ENCODE assay signal across 6 cellular contexts in genomic region chr11:65524010-65524746, GRCh38. TPM values are rescaled to one million over a fixed set of nuclear protein-coding genes. Genes with fewer than 3 reads are reported as not detected.
A peak's percentile ranks its signal among the peaks of the same experiment; 100 is the strongest.
DNase-seq lines count a peak whose midpoint lies in the region; ATAC-seq and TF ChIP-seq lines count a peak whose summit lies in the region.

No MANE protein-coding gene starts in this region.

- no peaks in the 10 kb centered on the region for H3K9me3 Mint-ChIP-seq in activated naive CD8-positive, alpha-beta T cell (ENCODE audit: low read depth)

- peak overlapping the region; percentile 79 for H3K4me3 Mint-ChIP-seq in activated naive CD8-positive, alpha-beta T cell

- peaks cover 27% of the 10 kb centered on the region for H3K4me1 ChIP-seq in mesodermal cell (ENCODE audit: control insufficient read depth, insufficient read depth, low read length, poor library complexity, severe bottlenecking)

- no peak for TF ChIP-seq CTCF in GM12865 (IDR thresholded peaks at IDR 0.05; ENCODE audit: insufficient read depth, low read depth, low read length, missing control alignments)

- peak overlapping the region; percentile 18; the same call in 1 of the 2 replicates for H3K4me3 ChIP-seq in GM12865 (ENCODE audit: low read depth, low read length)
- peak overlapping the region; percentile 26 for H3K4me3 ChIP-seq in mesodermal cell (ENCODE audit: extremely low read depth, insufficient read depth, low read length, poor library complexity, severe bottlenecking)

- peaks cover 52% of the 10 kb centered on the region for H3K4me1 Mint-ChIP-seq in activated naive CD8-positive, alpha-beta T cell (ENCODE audit: low read depth)

- no peaks in the 10 kb centered on the region for H3K9me3 ChIP-seq in mesodermal cell (ENCODE audit: control insufficient read depth, low read length)

- ATAC-seq in GM21619 (IDR thresholded peaks at IDR 0.05; ENCODE audit: unreplicated experiment), result no peak

- H3K27me3 Mint-ChIP-seq in activated naive CD8-positive, alpha-beta T cell, result no peaks in the 10 kb centered on the region

- WGBS in mesodermal cell (ENCODE audit: insufficient coverage in 2 of 2), 2 experiments, result 75 to 79% methylated on average over 7 to 10 of the region's 12 CpGs

- DNase-seq in GM12865 (ENCODE audit: low read depth) (no peak), HuH-7 (ENCODE audit: low spot score) (no peak), DMS 273 (lab: John Stamatoyannopoulos, UW; ENCODE audit: unreplicated experiment) (no peak)

- H3K27ac Mint-ChIP-seq in activated naive CD8-positive, alpha-beta T cell, result peak overlapping the region; percentile 87

- peak overlapping the region; percentile 65 for H3K27ac ChIP-seq in mesodermal cell (ENCODE audit: low read depth, low read length, severe bottlenecking)

- peaks cover 27% of the 10 kb centered on the region for H3K36me3 ChIP-seq in mesodermal cell (ENCODE audit: control insufficient read depth, insufficient read depth, low read length)

- no peaks in the 10 kb centered on the region for H3K36me3 Mint-ChIP-seq in activated naive CD8-positive, alpha-beta T cell

RNA-seq across cellular contexts. Expression of gene SCYL1, which starts 0.7 kb away (rescaled TPM):
- 102 TPM for polyA plus RNA-seq in mesodermal cell (2013, experiment 1 of 2)
- polyA plus RNA-seq in mesodermal cell (2013, experiment 2 of 2), result 89.8 TPM

RNA-seq across cellular contexts. Expression of gene MALAT1, which starts 25.3 kb away (rescaled TPM):
- polyA plus RNA-seq in mesodermal cell (2013, experiment 1 of 2), result 1,431 TPM
- 2,018 TPM for polyA plus RNA-seq in mesodermal cell (2013, experiment 2 of 2)

RNA-seq across cellular contexts. Expression of gene LTBP3, which starts 34.0 kb away (rescaled TPM):
- 24.9 TPM for polyA plus RNA-seq in mesodermal cell (2013, experiment 1 of 2)
- polyA plus RNA-seq in mesodermal cell (2013, experiment 2 of 2), result 23.5 TPM

RNA-seq across cellular contexts. Expression of gene ZNRD2, which starts 46.1 kb away (rescaled TPM):
- polyA plus RNA-seq in mesodermal cell (2013, experiment 1 of 2), result 59.5 TPM
- polyA plus RNA-seq in mesodermal cell (2013, experiment 2 of 2), result 49.2 TPM

RNA-seq across cellular contexts. Expression of gene FAM89B, which starts 48.2 kb away (rescaled TPM):
- polyA plus RNA-seq in mesodermal cell (2013, experiment 1 of 2), result 52.9 TPM
- polyA plus RNA-seq in mesodermal cell (2013, experiment 2 of 2), result 41.6 TPM
